In genomic region chr16:4319454-4319853, GRCh38 we compare ENCODE assay signal across 1 cellular context.
TF ChIP-seq lines count a peak whose summit lies in the region.

No MANE protein-coding gene starts in this region.

TF ChIP-seq in K562, 482 proteins besides CTCF, POLR2A, EP300 and RAD21:
- peak in 1 of 2 experiments; percentile 33; a peak in 1 of 4 replicates for TF ChIP-seq TEAD1 (CRISPR knock-in tag; IDR thresholded peaks at IDR 0.05)
- peak; percentile 64 for TF ChIP-seq PRDM10 (IDR thresholded peaks at IDR 0.05; ENCODE audit: partially characterized antibody)
- TF ChIP-seq ZBTB7A (IDR thresholded peaks at IDR 0.05; ENCODE audit: borderline replicate concordance, control insufficient read depth, low read depth, low read length): 0 out of 2 replicates have a peak, but pooled peaks have one; percentile 21
- no peak for TF ChIP-seq REST (CRISPR knock-in tag; IDR thresholded peaks at IDR 0.05; ENCODE audit: low read depth)
- no peak for TF ChIP-seq ZBTB17 (CRISPR knock-in tag; IDR thresholded peaks at IDR 0.05)
- no peak for TF ChIP-seq KLF13 (tag; IDR thresholded peaks at IDR 0.05; ENCODE audit: borderline replicate concordance, low read depth)
- TF ChIP-seq ZNF121 (CRISPR knock-in tag; conservative IDR thresholded peaks at IDR 0.05): no peak
- no peak for TF ChIP-seq FOS (IDR thresholded peaks at IDR 0.05; ENCODE audit: extremely low read depth, insufficient read length)
- 0 out of 2 replicates have a peak, but pooled peaks have one; percentile 11 for TF ChIP-seq VEZF1 (CRISPR knock-in tag; IDR thresholded peaks at IDR 0.05)
